ENCODE assay signal across 20 cellular contexts in the genomic region with DNA sequence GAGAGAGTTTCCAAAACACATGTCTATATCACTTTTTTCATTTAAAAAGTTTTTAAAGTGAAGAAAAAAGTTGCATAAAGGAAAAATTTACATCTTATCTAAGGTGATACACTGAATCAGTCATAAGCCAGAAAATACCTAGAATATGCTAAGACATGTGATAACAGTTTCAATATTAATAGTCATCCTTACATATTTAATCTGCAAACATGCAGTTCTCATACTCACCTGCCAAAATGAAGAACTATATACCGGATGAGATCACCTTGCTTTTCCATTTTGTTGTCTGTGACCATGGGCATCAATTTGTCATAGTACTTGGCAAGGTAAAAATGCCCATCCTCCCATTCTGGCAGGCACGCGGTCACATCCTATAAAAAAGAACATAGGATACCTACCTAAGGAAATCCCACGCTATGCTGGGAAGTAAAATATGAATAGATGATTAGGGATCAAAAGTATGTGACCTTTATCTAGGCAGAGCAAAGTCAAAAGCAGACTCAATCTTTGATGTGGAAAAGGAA. TPM values are rescaled to one million over a fixed set of nuclear protein-coding genes. Genes with fewer than 3 reads are reported as not detected.
A peak's percentile ranks its signal among the peaks of the same experiment; 100 is the strongest.
DNase-seq lines count a peak whose midpoint lies in the region; ATAC-seq and TF ChIP-seq lines count a peak whose summit lies in the region.
"Had no signal": no experiment of that assay in that cellular context is flagged by ENCODE, and none has a peak within 500 bp of the region (broad histone marks: within the 10 kb centered on the region; RNA-seq: fewer than 3 reads in every experiment).

No MANE protein-coding gene starts in this region.

- BruUV-seq in Calu3 (replicated peaks; lab: Mats Ljungman, UMichigan): no TSS peak

- peak; percentile 15 to 34 for ATAC-seq in activated T-cell treated with anti-CD3 and anti-CD28 coated beads, Interleukin-2, amount 50 U/mL, for 72 hours (replicated peaks in 1 of 2)
- no peak for ATAC-seq in sciatic nerve
- ATAC-seq: HCT116 had no signal

- peaks cover 21 to 54% of the 10 kb centered on the region in 2 donors for H3K36me3 Mint-ChIP-seq in activated T-cell treated with anti-CD3 and anti-CD28 coated beads, Interleukin-2, amount 50 U/mL, for 72 hours (ENCODE audit: insufficient read depth in 2 of 2)
- H3K36me3 Mint-ChIP-seq in Calu3 (ENCODE audit: insufficient read depth, unreplicated experiment): peaks cover 57% of the 10 kb centered on the region
- H3K36me3 Mint-ChIP-seq in activated T-helper 2 cell treated with anti-CD3 and anti-CD28 coated beads, Interferon-gamma antibody, Interleukin-2, Interleukin-4, amounts not matched to agents 10 μg/mL and 5 μg/mL and 100 μg/mL, durations not matched to agents 14 hours and 24 hours and 36 hours (ENCODE audit: low read depth): peaks cover 78% of the 10 kb centered on the region

- H3K4me3 Mint-ChIP-seq in activated T-cell treated with anti-CD3 and anti-CD28 coated beads, Interleukin-2, amount 50 U/mL, for 72 hours: no peak overlapping the region
- no peak overlapping the region for H3K4me3 Mint-ChIP-seq in Calu3 (ENCODE audit: low read depth, unreplicated experiment)
- no peak overlapping the region for H3K4me3 Mint-ChIP-seq in activated T-helper 2 cell treated with anti-CD3 and anti-CD28 coated beads, Interferon-gamma antibody, Interleukin-2, Interleukin-4, amounts not matched to agents 10 μg/mL and 5 μg/mL and 100 μg/mL, durations not matched to agents 14 hours and 24 hours and 36 hours (ENCODE audit: low read depth)
- H3K4me3 Mint-ChIP-seq: CD4-positive, alpha-beta T cell; HFFc6 had no signal

- DNase-seq in activated T-cell treated with anti-CD3 and anti-CD28 coated beads, Interleukin-2, amount 50 U/mL, for 72 hours: no peak
- no peak for DNase-seq in activated T-cell treated with anti-CD3 and anti-CD28 coated beads, Interleukin-2, amount 50 U/mL, for 48 hours
- no peak for DNase-seq in Calu3
- DNase-seq in activated T-helper 2 cell treated with anti-CD3 and anti-CD28 coated beads, Interferon-gamma antibody, Interleukin-2, Interleukin-4, amounts not matched to agents 10 μg/mL and 5 μg/mL and 100 μg/mL, durations not matched to agents 14 hours and 24 hours and 36 hours (ENCODE audit: low spot score): no peak
- DNase-seq in DMS53 (lab: John Stamatoyannopoulos, UW): no peak
- DNase-seq in sciatic nerve (ENCODE audit: low spot score): no peak
- DNase-seq: ACHN; BE2C; C1 segment of cervical spinal cord; Caco-2; CD4-positive, alpha-beta T cell; DMS153; DMS79 treated with DMSO at 0.1 percent for 48 hours; GF-D8; GOT3; H7; HFFc6; IMR-90 had no signal

- H3K27me3 Mint-ChIP-seq in activated T-cell treated with anti-CD3 and anti-CD28 coated beads, Interleukin-2, amount 50 U/mL, for 72 hours (ENCODE audit: low read depth): no peaks in the 10 kb centered on the region
- H3K27me3 Mint-ChIP-seq in Calu3 (ENCODE audit: unreplicated experiment): no peaks in the 10 kb centered on the region
- no peaks in the 10 kb centered on the region for H3K27me3 Mint-ChIP-seq in activated T-helper 2 cell treated with anti-CD3 and anti-CD28 coated beads, Interferon-gamma antibody, Interleukin-2, Interleukin-4, amounts not matched to agents 10 μg/mL and 5 μg/mL and 100 μg/mL, durations not matched to agents 14 hours and 24 hours and 36 hours (ENCODE audit: low read depth)
- H3K27me3 Mint-ChIP-seq: CD4-positive, alpha-beta T cell had no signal

- no peaks in the 10 kb centered on the region for H3K4me1 Mint-ChIP-seq in activated T-cell treated with anti-CD3 and anti-CD28 coated beads, Interleukin-2, amount 50 U/mL, for 72 hours (ENCODE audit: low read depth)
- no peaks in the 10 kb centered on the region for H3K4me1 Mint-ChIP-seq in Calu3 (ENCODE audit: low read depth, unreplicated experiment)
- H3K4me1 Mint-ChIP-seq in activated T-helper 2 cell treated with anti-CD3 and anti-CD28 coated beads, Interferon-gamma antibody, Interleukin-2, Interleukin-4, amounts not matched to agents 10 μg/mL and 5 μg/mL and 100 μg/mL, durations not matched to agents 14 hours and 24 hours and 36 hours (ENCODE audit: low read depth): peaks cover 1% of the 10 kb centered on the region

- no peak overlapping the region for H3K27ac Mint-ChIP-seq in activated T-cell treated with anti-CD3 and anti-CD28 coated beads, Interleukin-2, amount 50 U/mL, for 72 hours
- H3K27ac Mint-ChIP-seq in Calu3 (ENCODE audit: unreplicated experiment): peak overlapping the region; percentile 20
- peak overlapping the region; percentile 8 for H3K27ac Mint-ChIP-seq in activated T-helper 2 cell treated with anti-CD3 and anti-CD28 coated beads, Interferon-gamma antibody, Interleukin-2, Interleukin-4, amounts not matched to agents 10 μg/mL and 5 μg/mL and 100 μg/mL, durations not matched to agents 14 hours and 24 hours and 36 hours
- H3K27ac Mint-ChIP-seq: CD4-positive, alpha-beta T cell; HFFc6 had no signal

- H3K9me3 Mint-ChIP-seq in activated T-cell treated with anti-CD3 and anti-CD28 coated beads, Interleukin-2, amount 50 U/mL, for 72 hours: no peaks in the 10 kb centered on the region
- H3K9me3 Mint-ChIP-seq in Calu3 (ENCODE audit: low read depth, unreplicated experiment): peaks cover 14% of the 10 kb centered on the region
- H3K9me3 Mint-ChIP-seq in activated T-helper 2 cell treated with anti-CD3 and anti-CD28 coated beads, Interferon-gamma antibody, Interleukin-2, Interleukin-4, amounts not matched to agents 10 μg/mL and 5 μg/mL and 100 μg/mL, durations not matched to agents 14 hours and 24 hours and 36 hours: peaks cover 7% of the 10 kb centered on the region
- H3K9me3 Mint-ChIP-seq: CD4-positive, alpha-beta T cell had no signal

- peak overlapping the region; percentile 78; the same call in 1 of the 2 replicates for H3K27ac ChIP-seq in C4-2B

- CTCF ChIA-PET in Calu3 (lab: Charles Lee): no interaction called here

- intact Hi-C loops in Calu3 (cut with micrococcal nuclease; ENCODE audit: unreplicated experiment): no loop called here
- intact Hi-C loops in activated T-helper 2 cell treated with anti-CD3 and anti-CD28 coated beads, Interferon-gamma antibody, Interleukin-2, Interleukin-4, amounts not matched to agents 10 μg/mL and 5 μg/mL and 100 μg/mL, durations not matched to agents 14 hours and 24 hours and 36 hours (cut with micrococcal nuclease): no loop called here
- intact Hi-C loops in sciatic nerve (cut with DNase I): no loop called here

- no peak; the same call in 1 of the 2 replicates for TF ChIP-seq CTCF in C4-2B (conservative IDR thresholded peaks at IDR 0.05)
- no peak for TF ChIP-seq CTCF in Calu3 (IDR thresholded peaks at IDR 0.05; ENCODE audit: unreplicated experiment)

RNA-seq across cellular contexts. Expression of gene XRN1, which starts 37.1 kb away (rescaled TPM):
- 10 to 100 TPM; 69.7 to 79.3 TPM for total RNA-seq in activated T-cell treated with anti-CD3 and anti-CD28 coated beads, Interleukin-2, amount 50 U/mL, for 72 hours
- total RNA-seq in Calu3 (2022) (59.7 and 64.1 TPM in 2 replicates), sciatic nerve (72.8 TPM)
- 51.4 and 55.4 TPM in 2 replicates for total RNA-seq in activated T-helper 2 cell treated with anti-CD3 and anti-CD28 coated beads, Interferon-gamma antibody, Interleukin-2, Interleukin-4, amounts not matched to agents 10 μg/mL and 5 μg/mL and 100 μg/mL, durations not matched to agents 14 hours and 24 hours and 36 hours
